1 cellular context compared by ENCODE assay signal in genomic region chr19:18487576-18488402, GRCh38.
TF ChIP-seq lines count a peak whose summit lies in the region.

No MANE protein-coding gene starts in this region.

TF ChIP-seq in HepG2, 621 proteins besides CTCF, POLR2A, EP300 and RAD21:
- no peak for TF ChIP-seq POLR2G (IDR thresholded peaks at IDR 0.05; ENCODE audit: low read depth, low read length)
- TF ChIP-seq, protein P1, sequence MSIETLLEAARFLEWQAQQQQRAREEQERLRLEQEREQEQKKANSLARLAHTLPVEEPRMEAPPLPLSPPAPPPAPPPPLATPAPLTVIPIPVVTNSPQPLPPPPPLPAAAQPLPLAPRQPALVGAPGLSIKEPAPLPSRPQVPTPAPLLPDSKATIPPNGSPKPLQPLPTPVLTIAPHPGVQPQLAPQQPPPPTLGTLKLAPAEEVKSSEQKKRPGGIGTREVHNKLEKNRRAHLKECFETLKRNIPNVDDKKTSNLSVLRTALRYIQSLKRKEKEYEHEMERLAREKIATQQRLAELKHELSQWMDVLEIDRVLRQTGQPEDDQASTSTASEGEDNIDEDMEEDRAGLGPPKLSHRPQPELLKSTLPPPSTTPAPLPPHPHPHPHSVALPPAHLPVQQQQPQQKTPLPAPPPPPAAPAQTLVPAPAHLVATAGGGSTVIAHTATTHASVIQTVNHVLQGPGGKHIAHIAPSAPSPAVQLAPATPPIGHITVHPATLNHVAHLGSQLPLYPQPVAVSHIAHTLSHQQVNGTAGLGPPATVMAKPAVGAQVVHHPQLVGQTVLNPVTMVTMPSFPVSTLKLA (IDR thresholded peaks at IDR 0.05), result peak; percentile 18; the same call in 1 of the 2 replicates
- no peak for TF ChIP-seq ZNF354B (CRISPR knock-in tag; IDR thresholded peaks at IDR 0.05)
